ENCODE assay signal across 24 cellular contexts in the genomic region with DNA sequence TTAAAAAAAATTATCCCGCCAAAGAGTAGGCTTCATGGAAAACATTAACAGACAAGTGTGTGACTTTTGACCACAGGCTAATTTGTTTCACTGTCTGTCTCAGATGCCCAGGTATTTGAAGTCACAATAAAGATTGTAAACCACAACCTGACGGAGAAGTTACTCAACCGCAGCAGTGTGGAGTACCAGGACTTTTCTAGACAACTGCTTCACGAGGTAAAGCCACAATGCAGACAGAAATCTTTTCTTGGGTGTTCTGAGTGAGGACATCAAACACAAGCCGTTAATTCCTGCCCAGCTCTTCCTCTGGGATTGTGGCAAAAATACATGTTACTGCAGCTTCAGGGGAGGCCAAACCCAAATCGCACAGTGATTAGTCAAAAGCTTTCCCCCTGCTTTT. TPM values are rescaled to one million over a fixed set of nuclear protein-coding genes. Genes with fewer than 3 reads are reported as not detected.
A peak's percentile ranks its signal among the peaks of the same experiment; 100 is the strongest.
DNase-seq lines count a peak whose midpoint lies in the region; ATAC-seq, FAIRE-seq and TF ChIP-seq lines count a peak whose summit lies in the region.
"Had no signal": no experiment of that assay in that cellular context is flagged by ENCODE, and none has a peak within 500 bp of the region (broad histone marks: within the 10 kb centered on the region; RNA-seq: fewer than 3 reads in every experiment).

No MANE protein-coding gene starts in this region.

- CTCF ChIA-PET in WTC11 (lab: Charles Lee), result interaction anchor here (1.5 kb wide), 1 partner anchor 15 kb away, joined by 4 read pairs; no protein-coding TSS in a partner anchor

- no peak overlapping the region for H3K4me3 ChIP-seq in Jurkat, Clone E6-1 (ENCODE audit: low read length)
- H3K4me3 ChIP-seq in astrocyte (ENCODE audit: insufficient read depth, low read depth, low read length) (no peak overlapping the region), osteoblast (ENCODE audit: insufficient read depth, low read length) (no peak overlapping the region)
- H3K4me3 ChIP-seq: stomach had no signal

- POLR2A ChIA-PET in WTC11 (lab: Charles Lee), result no interaction called here

- H3K36me3 Mint-ChIP-seq in astrocyte (ENCODE audit: low read depth, unreplicated experiment), result no peaks in the 10 kb centered on the region
- H3K36me3 Mint-ChIP-seq in WTC11, result no peaks in the 10 kb centered on the region
- H3K36me3 Mint-ChIP-seq: activated naive CD4-positive, alpha-beta T cell treated with anti-CD3 and anti-CD28 coated beads, Interleukin-2, amount 10 ng/mL, durations not matched to agents 7 days and 5 days had no signal

- no peaks in the 10 kb centered on the region for H3K9me3 ChIP-seq in astrocyte (ENCODE audit: insufficient read depth, low read depth, low read length)
- H3K9me3 ChIP-seq in osteoblast (ENCODE audit: low read depth, low read length), result no peaks in the 10 kb centered on the region
- H3K9me3 ChIP-seq: stomach had no signal

- H3K4me3 Mint-ChIP-seq in astrocyte (ENCODE audit: unreplicated experiment) (no peak overlapping the region), WTC11 (no peak overlapping the region)
- H3K4me3 Mint-ChIP-seq: activated CD4-positive, alpha-beta T cell treated with anti-CD3 and anti-CD28 coated beads, Interleukin-2, amount 10 ng/mL, durations not matched to agents 7 days and 5 days; activated naive CD4-positive, alpha-beta T cell treated with anti-CD3 and anti-CD28 coated beads, Interleukin-2, amount 10 ng/mL, durations not matched to agents 7 days and 5 days; neural crest cell had no signal

- H4K20me1 ChIP-seq in astrocyte (ENCODE audit: insufficient read depth, low read length) (no peaks in the 10 kb centered on the region), osteoblast (ENCODE audit: insufficient read depth, low read length) (no peaks in the 10 kb centered on the region)

- DNase-seq in Caki2 (ENCODE audit: low read depth), result peak; percentile 85
- DNase-seq in Jurkat, Clone E6-1 (ENCODE audit: low read depth, low spot score), result peak; percentile 57
- DNase-seq in astrocyte (ENCODE audit: low read depth), result peak; percentile 81
- DNase-seq in osteoblast (ENCODE audit: insufficient read length, low spot score, missing footprints), result no peak
- no peak for DNase-seq in stimulated activated CD4-positive, alpha-beta T cell treated with anti-CD3 and anti-CD28 coated beads, Interleukin-1b, Interleukin-23, amount 100 ng/mL, for 48 hours
- DNase-seq in ecto neural progenitor cell (ENCODE audit: low spot score), result no peak
- no peak for DNase-seq in WTC11 (ENCODE audit: low spot score)
- DNase-seq in hepatic stellate cell (ENCODE audit: low spot score), result no peak
- DNase-seq: activated CD4-positive, alpha-beta T cell treated with anti-CD3 and anti-CD28 coated beads, Interleukin-2, amount 10 ng/mL, durations not matched to agents 7 days and 5 days; activated naive CD4-positive, alpha-beta T cell treated with anti-CD3 and anti-CD28 coated beads, Interleukin-2, amount 10 ng/mL, durations not matched to agents 7 days and 5 days; activated T-cell treated with anti-CD3 and anti-CD28 coated beads, Interleukin-2, amount 50 U/mL, for 1 hour; H7; NCI-H2171; NCI-H748 treated with DMSO at 0.1 percent for 48 hours; retina; stomach had no signal

- ATAC-seq in WTC11, result no peak
- ATAC-seq: esophagus mucosa, SK-N-SH treated with all-trans-retinoic acid at 6 μM for 48 hours had no signal

- no peak for TF ChIP-seq CTCF in astrocyte (IDR thresholded peaks at IDR 0.05; ENCODE audit: insufficient read depth, low read depth, low read length)
- TF ChIP-seq CTCF in osteoblast (IDR thresholded peaks at IDR 0.05; ENCODE audit: extremely low read depth, low read depth, low read length), result no peak
- TF ChIP-seq CTCF in WTC11 (IDR thresholded peaks at IDR 0.05), result no peak

- H3K4me1 Mint-ChIP-seq in astrocyte (ENCODE audit: low read depth, unreplicated experiment) (peaks cover 18% of the 10 kb centered on the region), WTC11 (peaks cover 10% of the 10 kb centered on the region)

- no peak overlapping the region for H3K9ac ChIP-seq in astrocyte (ENCODE audit: low read length)
- H3K9ac ChIP-seq: KMS-11 had no signal

- H3K79me2 ChIP-seq in astrocyte (ENCODE audit: insufficient read depth, low read length), result no peaks in the 10 kb centered on the region
- H3K79me2 ChIP-seq in osteoblast (ENCODE audit: insufficient read depth, low read length), result no peaks in the 10 kb centered on the region

- H3K4me2 ChIP-seq in astrocyte (ENCODE audit: low read length) (no peak overlapping the region), osteoblast (ENCODE audit: insufficient read depth, low read length) (no peak overlapping the region)
- H3K4me2 ChIP-seq: KMS-11 had no signal

- H2AFZ ChIP-seq in astrocyte (ENCODE audit: low read depth, low read length) (no peak overlapping the region), osteoblast (ENCODE audit: low read length) (peak overlapping the region; percentile 4)

- no peak for FAIRE-seq in astrocyte (lab: Jason Lieb, UNC)

- H3K27me3 ChIP-seq in astrocyte (ENCODE audit: insufficient read depth, low read length) (no peaks in the 10 kb centered on the region), osteoblast (ENCODE audit: insufficient read depth, low read length) (peaks cover 3% of the 10 kb centered on the region)

- no peaks in the 10 kb centered on the region for H3K36me3 ChIP-seq in astrocyte (ENCODE audit: insufficient read depth, low read length)
- no peaks in the 10 kb centered on the region for H3K36me3 ChIP-seq in osteoblast (ENCODE audit: insufficient read depth, low read length)
- H3K36me3 ChIP-seq: stomach had no signal

- H3K27ac ChIP-seq in astrocyte (ENCODE audit: low read depth, low read length) (no peak overlapping the region), osteoblast (ENCODE audit: low read depth, low read length) (no peak overlapping the region)
- H3K27ac ChIP-seq: KMS-11, stomach had no signal

- H3K4me1 ChIP-seq in astrocyte (ENCODE audit: insufficient read depth, low read length) (peaks cover 16% of the 10 kb centered on the region), osteoblast (ENCODE audit: insufficient read depth, low read length) (peaks cover 11% of the 10 kb centered on the region)

- in situ Hi-C loops in Caki2 (cut with HindIII; ENCODE audit: low pct_unique_long_range_greater_than_20kb, low sequenced_read_pairs), result no loop called here

- H3K27me3 Mint-ChIP-seq in astrocyte (ENCODE audit: low read depth, unreplicated experiment) (peaks cover 21% of the 10 kb centered on the region), WTC11 (ENCODE audit: low read depth) (no peaks in the 10 kb centered on the region)

- H3K9me3 Mint-ChIP-seq in astrocyte (ENCODE audit: unreplicated experiment) (no peaks in the 10 kb centered on the region), WTC11 (no peaks in the 10 kb centered on the region)
- H3K9me3 Mint-ChIP-seq: activated CD4-positive, alpha-beta T cell treated with anti-CD3 and anti-CD28 coated beads, Interleukin-2, amount 10 ng/mL, durations not matched to agents 7 days and 5 days; activated naive CD4-positive, alpha-beta T cell treated with anti-CD3 and anti-CD28 coated beads, Interleukin-2, amount 10 ng/mL, durations not matched to agents 7 days and 5 days; neural crest cell had no signal

- H3K27ac Mint-ChIP-seq in astrocyte (ENCODE audit: unreplicated experiment), result no peak overlapping the region
- no peak overlapping the region; the same call in 1 of the 2 replicates for H3K27ac Mint-ChIP-seq in WTC11
- H3K27ac Mint-ChIP-seq: activated naive CD4-positive, alpha-beta T cell treated with anti-CD3 and anti-CD28 coated beads, Interleukin-2, amount 10 ng/mL, durations not matched to agents 7 days and 5 days had no signal

TF ChIP-seq in WTC11, 78 proteins besides CTCF, POLR2A, EP300 and RAD21:
- TF ChIP-seq CREM (CRISPR knock-in tag; IDR thresholded peaks at IDR 0.05), result no peak
- TF ChIP-seq ZSCAN18 (CRISPR knock-in tag; IDR thresholded peaks at IDR 0.05), result no peak
- TF ChIP-seq FOXP1 (CRISPR knock-in tag; IDR thresholded peaks at IDR 0.05; ENCODE audit: borderline replicate concordance), result no peak
- TF ChIP-seq TEAD1 (CRISPR knock-in tag; IDR thresholded peaks at IDR 0.05), result no peak
- TF ChIP-seq CDX4 (CRISPR knock-in tag; IDR thresholded peaks at IDR 0.05; ENCODE audit: borderline replicate concordance), result no peak
- no peak for TF ChIP-seq FOXK1 (CRISPR knock-in tag; IDR thresholded peaks at IDR 0.05)
- TF ChIP-seq ELF4 (CRISPR knock-in tag; IDR thresholded peaks at IDR 0.05; ENCODE audit: low read depth), result no peak
- TF ChIP-seq TCF7 (CRISPR knock-in tag; IDR thresholded peaks at IDR 0.05; ENCODE audit: low read depth), result no peak
- no peak for TF ChIP-seq RELA (CRISPR knock-in tag; IDR thresholded peaks at IDR 0.05; ENCODE audit: borderline replicate concordance)

RNA-seq across cellular contexts. Expression of gene UMODL1, which starts 30.9 kb away (rescaled TPM):
- total RNA-seq in Caki2 (2014; rRNA removed; shearing (Covaris generic); ENCODE audit: low replicate concordance), result not detected in 2 replicates
- polyA plus RNA-seq in Jurkat, Clone E6-1 (2012; ENCODE audit: insufficient read depth, insufficient read length), result 0.86 TPM
- 0.10 TPM in 1 of 2 replicates, not detected in the other for total RNA-seq in astrocyte
- total RNA-seq in osteoblast, result under 0.01 TPM in 1 of 2 replicates, not detected in the other
- total RNA-seq in WTC11 (2021), result 0.11 TPM in 1 of 3 replicates, not detected in the others
- total RNA-seq: dermis microvascular lymphatic vessel endothelial cell, glomerular endothelial cell, mesenteric fat pad, neural crest cell, urinary bladder had no signal
- polyA plus RNA-seq: stomach, urinary bladder had no signal

Comparison
In these comparisons a context has a peak if more than half of its experiments do, and no peak if none do; other contexts are left out.
1. DNase-seq: peak in Caki2 (single experiment), Jurkat, Clone E6-1 (single experiment) and astrocyte (single experiment); none in osteoblast (single experiment), stimulated activated CD4-positive, alpha-beta T cell treated with anti-CD3 and anti-CD28 coated beads, Interleukin-1b, Interleukin-23, amount 100 ng/mL, for 48 hours (single experiment), ecto neural progenitor cell (single experiment), WTC11 (single experiment) and hepatic stellate cell (single experiment).